ENCODE assay signal across 18 cellular contexts in the genomic region with DNA sequence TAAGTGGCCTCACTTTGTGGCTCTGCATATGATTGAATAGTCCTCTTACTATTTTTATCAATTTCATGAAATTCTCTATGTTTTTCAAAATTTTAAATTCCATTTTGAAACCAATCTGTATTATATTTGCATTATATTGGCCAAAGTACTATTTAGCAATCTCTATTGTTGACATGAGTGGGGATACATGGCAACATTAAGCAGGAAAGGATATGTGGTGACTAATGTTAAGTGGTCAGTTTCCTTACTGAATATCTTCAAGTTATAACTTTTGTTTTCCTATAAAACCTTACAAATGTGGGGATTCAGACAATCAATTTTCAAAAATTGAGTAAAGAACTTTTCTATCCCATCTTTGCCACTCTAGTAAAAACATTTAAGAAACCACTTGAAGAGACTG. TPM values are rescaled to one million over a fixed set of nuclear protein-coding genes. Genes with fewer than 3 reads are reported as not detected.
DNase-seq lines count a peak whose midpoint lies in the region; ATAC-seq, FAIRE-seq and TF ChIP-seq lines count a peak whose summit lies in the region.
"Had no signal": no experiment of that assay in that cellular context is flagged by ENCODE, and none has a peak within 500 bp of the region (broad histone marks: within the 10 kb centered on the region; RNA-seq: fewer than 3 reads in every experiment).

No MANE protein-coding gene starts in this region.

- TF ChIP-seq CTCF in GM12878 (IDR thresholded peaks at IDR 0.05 in 2 of 3, conservative IDR thresholded peaks at IDR 0.05 in 1 of 3; ENCODE audit: control insufficient read depth in 2 of 3, extremely low read depth in 1 of 3, insufficient read depth in 1 of 3, low read depth in 3 of 3, low read length in 3 of 3) (no peak), endothelial cell of umbilical vein (IDR thresholded peaks at IDR 0.05; ENCODE audit: extremely low read depth in 1 of 2, insufficient read depth in 1 of 2, low read depth in 1 of 2, low read length in 2 of 2) (no peak), fibroblast of pulmonary artery (IDR thresholded peaks at IDR 0.05; ENCODE audit: low read length, missing control alignments) (no peak), stomach (IDR thresholded peaks at IDR 0.05) (no peak)

- ATAC-seq in GM12878: no peak
- ATAC-seq: A549; CD8-positive, alpha-beta T cell; HepG2 had no signal

- H3K4me3 ChIP-seq in ACC112 (ENCODE audit: low read depth, low read length) (no peak overlapping the region), GM12878 (no peak overlapping the region), endothelial cell of umbilical vein (replicated peaks in 1 of 3; ENCODE audit: insufficient read depth in 1 of 3, low read depth in 1 of 3, low read length in 3 of 3) (no peak overlapping the region), fibroblast of pulmonary artery (replicated peaks; ENCODE audit: low read depth, low read length) (no peak overlapping the region), stomach (no peak overlapping the region)
- H3K4me3 ChIP-seq: A549; BLaER1 treated with 17β-estradiol and CSF1 and Interleukin-3, amounts not matched to agents 10 nM and 100 nM; GM23248; HAP-1 had no signal

- H4K20me1 ChIP-seq in GM12878 (ENCODE audit: control insufficient read depth, insufficient read depth) (no peaks in the 10 kb centered on the region), endothelial cell of umbilical vein (replicated peaks; ENCODE audit: control insufficient read depth, extremely low read depth, insufficient read depth, low read length) (no peaks in the 10 kb centered on the region)
- H4K20me1 ChIP-seq: BLaER1 treated with 17β-estradiol and CSF1 and Interleukin-3, amounts not matched to agents 10 nM and 100 nM had no signal

- no peak for TF ChIP-seq RAD21 in GM12878 (IDR thresholded peaks at IDR 0.05; ENCODE audit: insufficient read depth, low read depth, low read length)

- TF ChIP-seq POLR2A in GM12878 (IDR thresholded peaks at IDR 0.05; ENCODE audit: low read depth, low read length) (no peak), endothelial cell of umbilical vein (IDR thresholded peaks at IDR 0.05; ENCODE audit: low read depth, low read length) (no peak), stomach (IDR thresholded peaks at IDR 0.05) (no peak)

- SMC1A ChIA-PET in GM12878 (lab: Charles Lee; ENCODE audit: uncharacterized antibody, unreplicated experiment): interaction anchor here (1.4 to 1.7 kb wide), 2 partner anchors 10 to 18 kb away, joined by 4 read pairs; a partner anchor contains a TSS

- H3K9ac ChIP-seq in GM12878 (ENCODE audit: control insufficient read depth, insufficient read depth, low read length) (no peak overlapping the region), endothelial cell of umbilical vein (replicated peaks; ENCODE audit: extremely low read depth, insufficient read depth, low read length) (no peak overlapping the region)
- H3K9ac ChIP-seq: BLaER1 treated with 17β-estradiol and CSF1 and Interleukin-3, amounts not matched to agents 10 nM and 100 nM; GM23248 had no signal

- H3K79me2 ChIP-seq in ACC112 (ENCODE audit: control insufficient read depth, insufficient read depth, low read length, unreplicated experiment) (no peaks in the 10 kb centered on the region), GM12878 (ENCODE audit: control insufficient read depth, insufficient read depth, low read length) (no peaks in the 10 kb centered on the region), endothelial cell of umbilical vein (ENCODE audit: control insufficient read depth, insufficient read depth, low read length) (no peaks in the 10 kb centered on the region)

- peak overlapping the region; percentile 50 for H3K27ac ChIP-seq in ACC112 (ENCODE audit: low read depth, low read length)
- H3K27ac ChIP-seq in GM12878 (ENCODE audit: control insufficient read depth, insufficient read depth): no peak overlapping the region
- H3K27ac ChIP-seq in endothelial cell of umbilical vein (ENCODE audit: insufficient read depth, low read depth, low read length): no peak overlapping the region
- no peak overlapping the region for H3K27ac ChIP-seq in stomach
- H3K27ac ChIP-seq: 22Rv1; A549; BLaER1 treated with 17β-estradiol and CSF1 and Interleukin-3, amounts not matched to agents 10 nM and 100 nM; GM23248 had no signal

- H3K9me3 ChIP-seq in GM12878 (replicated peaks; ENCODE audit: control insufficient read depth, insufficient read depth, low read length) (no peaks in the 10 kb centered on the region), endothelial cell of umbilical vein (replicated peaks; ENCODE audit: control insufficient read depth, insufficient read depth, low read length) (no peaks in the 10 kb centered on the region), stomach (no peaks in the 10 kb centered on the region)
- H3K9me3 ChIP-seq: A549; BLaER1 treated with 17β-estradiol and CSF1 and Interleukin-3, amounts not matched to agents 10 nM and 100 nM; HAP-1 had no signal

- dilution Hi-C loops in endothelial cell of umbilical vein (cut with MboI; ENCODE audit: extremely low pct_ligation_motif_present, low sequenced_read_pairs): no loop called here

- H3K9me1 ChIP-seq in endothelial cell of umbilical vein (replicated peaks; ENCODE audit: control insufficient read depth, extremely low read depth, insufficient read depth, low read length): no peaks in the 10 kb centered on the region

- in situ Hi-C loops in GM12878 (cut with MboI): no loop called here

- FAIRE-seq in GM12878 (lab: Jason Lieb, UNC): peak; percentile 68
- no peak for FAIRE-seq in endothelial cell of umbilical vein (lab: Jason Lieb, UNC)
- FAIRE-seq: A549, GM12891, HepG2 had no signal

- peaks cover 28% of the 10 kb centered on the region for H3K36me3 ChIP-seq in ACC112 (ENCODE audit: insufficient read depth, low read length)
- H3K36me3 ChIP-seq in GM12878 (ENCODE audit: control insufficient read depth in 2 of 2, insufficient read depth in 2 of 2, low read length in 1 of 2): no peaks in the 10 kb centered on the region
- H3K36me3 ChIP-seq in endothelial cell of umbilical vein (ENCODE audit: control insufficient read depth in 2 of 2, extremely low read depth in 1 of 2, insufficient read depth in 2 of 2, low read length in 2 of 2): peaks cover 3 to 5% of the 10 kb centered on the region in 2 experiments
- peaks cover 0 to 65% (median 59%) of the 10 kb centered on the region in 4 donors for H3K36me3 ChIP-seq in stomach

- H2AFZ ChIP-seq in ACC112 (ENCODE audit: low read length, unreplicated experiment) (no peak overlapping the region), GM12878 (ENCODE audit: control insufficient read depth, low read depth, low read length) (no peak overlapping the region), endothelial cell of umbilical vein (ENCODE audit: low read depth, low read length) (no peak overlapping the region)
- H2AFZ ChIP-seq: GM23248 had no signal

- POLR2A ChIA-PET in GM12878 (lab: Charles Lee) (interaction anchor here (1.9 kb wide), 1 partner anchor 9 kb away, joined by 8 read pairs; no protein-coding TSS in a partner anchor), endothelial cell of umbilical vein (lab: Charles Lee) (no interaction called here)

- H3K4me2 ChIP-seq in GM12878 (ENCODE audit: control insufficient read depth, insufficient read depth) (no peak overlapping the region), endothelial cell of umbilical vein (ENCODE audit: insufficient read depth, low read length) (no peak overlapping the region)
- H3K4me2 ChIP-seq: A549; BLaER1 treated with 17β-estradiol and CSF1 and Interleukin-3, amounts not matched to agents 10 nM and 100 nM had no signal

- BruUV-seq in GM12878 (replicated peaks; lab: Mats Ljungman, UMichigan): no TSS peak
- no TSS peak for BruUV-seq in endothelial cell of umbilical vein (replicated peaks; lab: Mats Ljungman, UMichigan)

- H3K27me3 ChIP-seq in ACC112 (ENCODE audit: insufficient read depth, low read length) (no peaks in the 10 kb centered on the region), GM12878 (replicated peaks in 1 of 2; ENCODE audit: control insufficient read depth in 2 of 2, insufficient read depth in 2 of 2, low read length in 1 of 2) (no peaks in the 10 kb centered on the region), endothelial cell of umbilical vein (ENCODE audit: control insufficient read depth in 2 of 2, insufficient read depth in 2 of 2, low read length in 2 of 2) (no peaks in the 10 kb centered on the region), stomach (no peaks in the 10 kb centered on the region)
- H3K27me3 ChIP-seq: BLaER1 treated with 17β-estradiol and CSF1 and Interleukin-3, amounts not matched to agents 10 nM and 100 nM had no signal

- peaks cover 5% of the 10 kb centered on the region for H3K4me1 ChIP-seq in ACC112 (ENCODE audit: control insufficient read depth, insufficient read depth, low read length, unreplicated experiment)
- no peaks in the 10 kb centered on the region for H3K4me1 ChIP-seq in GM12878 (ENCODE audit: control insufficient read depth, insufficient read depth, low read length)
- no peaks in the 10 kb centered on the region for H3K4me1 ChIP-seq in endothelial cell of umbilical vein (ENCODE audit: control insufficient read depth, extremely low read depth, insufficient read depth, low read length)
- no peaks in the 10 kb centered on the region for H3K4me1 ChIP-seq in stomach
- H3K4me1 ChIP-seq: A549; BLaER1 treated with 17β-estradiol and CSF1 and Interleukin-3, amounts not matched to agents 10 nM and 100 nM; HAP-1 had no signal

- intact Hi-C loops in GM12878 (cut with micrococcal nuclease; ENCODE audit: unreplicated experiment): no loop called here
- intact Hi-C loops in endothelial cell of umbilical vein (cut with micrococcal nuclease): no loop called here
- intact Hi-C loops in stomach (cut with DNase I; ENCODE audit: low total_unique reads): no loop called here

- TF ChIP-seq EP300 in GM12878 (IDR thresholded peaks at IDR 0.05; ENCODE audit: borderline replicate concordance in 1 of 2, control insufficient read depth in 1 of 2, low read depth in 2 of 2, low read length in 2 of 2): no peak
- TF ChIP-seq EP300 in stomach (IDR thresholded peaks at IDR 0.05): no peak

- no peak for DNase-seq in GM12878 (ENCODE audit: low read depth, low spot score)
- DNase-seq in endothelial cell of umbilical vein (ENCODE audit: low read depth, low spot score): peak; percentile 17
- peak; percentile 50 for DNase-seq in fibroblast of pulmonary artery (ENCODE audit: low read depth)
- no peak for DNase-seq in Ammon's horn (ENCODE audit: low spot score)
- no peak for DNase-seq in stomach
- no peak for DNase-seq in SKM-1 (lab: John Stamatoyannopoulos, UW; ENCODE audit: unreplicated experiment)
- no peak for DNase-seq in Kasumi-1 (lab: John Stamatoyannopoulos, UW)
- DNase-seq: Calu3; CD8-positive, alpha-beta T cell; DMS79 treated with DMSO at 0.1 percent for 48 hours; GM23248 had no signal

- CTCF ChIA-PET in GM12878 (lab: Yijun Ruan, JAX): interaction anchor here (1.3 kb wide), 2 partner anchors 9 to 40 kb away, joined by 4 to 5 read pairs; no protein-coding TSS in a partner anchor
- CTCF ChIA-PET in endothelial cell of umbilical vein (lab: Charles Lee): no interaction called here

- RAD21 ChIA-PET in GM12878 (lab: Charles Lee; ENCODE audit: unreplicated experiment): no interaction called here

RNA-seq across cellular contexts. Expression of a gene that starts 10.2 kb away (rescaled TPM):
- 23.6 and 31.0 TPM in 2 replicates for total RNA-seq in GM12878 (2013; cell fraction: nucleolus; rRNA removed)
- total RNA-seq in GM12878 (2014; rRNA removed): 5.9 and 7.7 TPM in 2 replicates
- total RNA-seq in GM12878 (2014; rRNA removed; fragmentation: Illumina TruSeq; extraction: Trizol): 9.0 and 9.2 TPM in 2 replicates
- 9.0 and 10.1 TPM in 2 replicates for total RNA-seq in GM12878 (2021)
- 2.0 TPM for polyA plus RNA-seq in GM12878 (2011; ENCODE audit: low read depth)
- 12.9 and 18.9 TPM in 2 replicates for polyA plus RNA-seq in GM12878 (2011; rRNA removed)
- polyA plus RNA-seq in GM12878 (2011; cell fraction: cytosol; rRNA removed): 8.5 and 8.6 TPM in 2 replicates
- 8.4 and 9.1 TPM in 2 replicates for polyA plus RNA-seq in GM12878 (2011; cell fraction: nucleus; rRNA removed)
- polyA plus RNA-seq in GM12878 (2012): 3.5 and 5.0 TPM in 2 replicates
- 8.1 and 9.3 TPM in 2 replicates for polyA plus RNA-seq in GM12878 (2014; fragmentation: Illumina TruSeq; extraction: Trizol)
- polyA plus RNA-seq in GM12878 (2014; fragmentation: Nextera tagmentation; extraction: Ambion mirVana): 1 to 10 TPM; 7.4 to 8.8 TPM
- polyA plus RNA-seq in GM12878 (2014; rRNA removed): 5.2 and 7.8 TPM in 2 replicates
- polyA plus RNA-seq in GM12878 (2016; fragmentation: Nextera tagmentation; extraction: Ambion mirVana): 10 to 100 TPM; 15.1 to 15.2 TPM
- 6.1 and 12.3 TPM in 2 replicates for polyA minus RNA-seq in GM12878 (2011; rRNA and poly(A)+ RNA removed)
- 4.3 and 5.3 TPM in 2 replicates for polyA minus RNA-seq in GM12878 (2011; cell fraction: cytosol; rRNA and poly(A)+ RNA removed)
- 6.2 and 11.9 TPM in 2 replicates for polyA minus RNA-seq in GM12878 (2011; cell fraction: nucleus; rRNA and poly(A)+ RNA removed)
- 20.0 and 22.2 TPM in 2 replicates for total RNA-seq in endothelial cell of umbilical vein
- polyA plus RNA-seq in endothelial cell of umbilical vein: 13.4 and 21.7 TPM in 2 replicates
- polyA plus RNA-seq in endothelial cell of umbilical vein (2011; cell fraction: cytosol; rRNA removed): 23.5 and 28.3 TPM in 2 replicates
- 21.9 and 26.3 TPM in 2 replicates for polyA plus RNA-seq in endothelial cell of umbilical vein (2011; cell fraction: nucleus; rRNA removed)
- 15.9 and 21.9 TPM in 2 replicates for polyA plus RNA-seq in endothelial cell of umbilical vein (2012)
- 9.0 and 13.7 TPM in 2 replicates for polyA minus RNA-seq in endothelial cell of umbilical vein
- polyA minus RNA-seq in endothelial cell of umbilical vein (2011; cell fraction: cytosol; rRNA and poly(A)+ RNA removed): 14.1 TPM
- polyA minus RNA-seq in endothelial cell of umbilical vein (2011; cell fraction: nucleus; rRNA and poly(A)+ RNA removed): 12.3 and 12.6 TPM in 2 replicates
- 10 to 100 TPM; 10.3 to 22.2 (median 19.3) TPM for total RNA-seq in stomach
- 1 to 10 TPM; 6.7 to 8.7 (median 7.8) TPM for polyA plus RNA-seq in stomach

RNA-seq across cellular contexts. Expression of a gene that starts 36.4 kb away (rescaled TPM):
- 16.7 and 18.0 TPM in 2 replicates for total RNA-seq in GM12878 (2013; cell fraction: nucleolus; rRNA removed)
- total RNA-seq in GM12878 (2014; rRNA removed) (98.9 and 106 TPM in 2 replicates), GM12878 (2014; rRNA removed; fragmentation: Illumina TruSeq; extraction: Trizol) (92.4 and 94.3 TPM in 2 replicates), GM12878 (2021) (69.6 and 74.1 TPM in 2 replicates), endothelial cell of umbilical vein (63.1 and 65.4 TPM in 2 replicates), stomach (10 to 100 TPM in 2 of 5 donors, 1 to 10 TPM in 2, not detected in 1; 3.6 to 14.2 (median 10.1) TPM)
- 16.2 TPM for polyA plus RNA-seq in GM12878 (2011; ENCODE audit: low read depth)
- polyA plus RNA-seq in GM12878 (2011; rRNA removed) (99.3 and 153 TPM in 2 replicates), GM12878 (2014; fragmentation: Illumina TruSeq; extraction: Trizol) (96.5 and 112 TPM in 2 replicates), GM12878 (2014; fragmentation: Nextera tagmentation; extraction: Ambion mirVana) (10 to 100 TPM; 21.8 to 34.7 TPM), GM12878 (2014; rRNA removed) (57.8 and 68.2 TPM in 2 replicates), GM12878 (2016; fragmentation: Nextera tagmentation; extraction: Ambion mirVana) (100 to 1,000 TPM; 137 to 153 TPM), endothelial cell of umbilical vein (23.3 and 23.7 TPM in 2 replicates), stomach (1 to 10 TPM; 2.0 to 8.8 (median 4.8) TPM)
- polyA plus RNA-seq in GM12878 (2011; cell fraction: cytosol; rRNA removed): 54.2 and 62.4 TPM in 2 replicates
- polyA plus RNA-seq in GM12878 (2011; cell fraction: nucleus; rRNA removed): 36.4 and 41.5 TPM in 2 replicates
- polyA plus RNA-seq in GM12878 (2012): 27.0 and 39.9 TPM in 2 replicates
- polyA minus RNA-seq in GM12878 (2011; rRNA and poly(A)+ RNA removed): 55.0 and 74.2 TPM in 2 replicates
- polyA minus RNA-seq in GM12878 (2011; cell fraction: cytosol; rRNA and poly(A)+ RNA removed): 40.3 and 40.8 TPM in 2 replicates
- 14.7 and 25.6 TPM in 2 replicates for polyA minus RNA-seq in GM12878 (2011; cell fraction: nucleus; rRNA and poly(A)+ RNA removed)
- polyA plus RNA-seq in endothelial cell of umbilical vein (2011; cell fraction: cytosol; rRNA removed): 40.7 and 43.4 TPM in 2 replicates
- polyA plus RNA-seq in endothelial cell of umbilical vein (2011; cell fraction: nucleus; rRNA removed): 20.2 and 30.0 TPM in 2 replicates
- 16.8 and 45.8 TPM in 2 replicates for polyA plus RNA-seq in endothelial cell of umbilical vein (2012)
- polyA minus RNA-seq in endothelial cell of umbilical vein: 25.1 and 29.4 TPM in 2 replicates
- polyA minus RNA-seq in endothelial cell of umbilical vein (2011; cell fraction: cytosol; rRNA and poly(A)+ RNA removed): 56.2 TPM
- 11.6 and 19.5 TPM in 2 replicates for polyA minus RNA-seq in endothelial cell of umbilical vein (2011; cell fraction: nucleus; rRNA and poly(A)+ RNA removed)

RNA-seq across cellular contexts. Expression of a gene that starts 59.0 kb away (rescaled TPM):
- 64.0 and 71.2 TPM in 2 replicates for total RNA-seq in GM12878 (2013; cell fraction: nucleolus; rRNA removed)
- total RNA-seq in GM12878 (2014; rRNA removed): 50.7 and 72.1 TPM in 2 replicates
- 88.1 and 89.7 TPM in 2 replicates for total RNA-seq in GM12878 (2014; rRNA removed; fragmentation: Illumina TruSeq; extraction: Trizol)
- total RNA-seq in GM12878 (2021): 49.0 and 50.5 TPM in 2 replicates
- polyA plus RNA-seq in GM12878 (2011; ENCODE audit: low read depth): 23.0 TPM
- polyA plus RNA-seq in GM12878 (2011; rRNA removed): 102 and 141 TPM in 2 replicates
- polyA plus RNA-seq in GM12878 (2011; cell fraction: cytosol; rRNA removed): 38.1 and 41.7 TPM in 2 replicates
- 59.4 and 66.8 TPM in 2 replicates for polyA plus RNA-seq in GM12878 (2011; cell fraction: nucleus; rRNA removed)
- 45.4 and 47.2 TPM in 2 replicates for polyA plus RNA-seq in GM12878 (2012)
- polyA plus RNA-seq in GM12878 (2014; fragmentation: Illumina TruSeq; extraction: Trizol): 102 and 123 TPM in 2 replicates
- 100 to 1,000 TPM; 115 to 131 TPM for polyA plus RNA-seq in GM12878 (2014; fragmentation: Nextera tagmentation; extraction: Ambion mirVana)
- polyA plus RNA-seq in GM12878 (2014; rRNA removed): 59.0 and 70.6 TPM in 2 replicates
- polyA plus RNA-seq in GM12878 (2016; fragmentation: Nextera tagmentation; extraction: Ambion mirVana): 10 to 100 TPM; 80.4 to 81.0 TPM
- 77.8 and 97.4 TPM in 2 replicates for polyA minus RNA-seq in GM12878 (2011; rRNA and poly(A)+ RNA removed)
- polyA minus RNA-seq in GM12878 (2011; cell fraction: cytosol; rRNA and poly(A)+ RNA removed): 37.4 and 40.4 TPM in 2 replicates
- polyA minus RNA-seq in GM12878 (2011; cell fraction: nucleus; rRNA and poly(A)+ RNA removed): 38.8 and 53.1 TPM in 2 replicates
- total RNA-seq in endothelial cell of umbilical vein: 46.3 and 47.2 TPM in 2 replicates
- polyA plus RNA-seq in endothelial cell of umbilical vein: 14.1 and 19.0 TPM in 2 replicates
- 28.7 and 31.9 TPM in 2 replicates for polyA plus RNA-seq in endothelial cell of umbilical vein (2011; cell fraction: cytosol; rRNA removed)
- polyA plus RNA-seq in endothelial cell of umbilical vein (2011; cell fraction: nucleus; rRNA removed): 37.7 and 57.3 TPM in 2 replicates
- 33.5 and 50.3 TPM in 2 replicates for polyA plus RNA-seq in endothelial cell of umbilical vein (2012)
- polyA minus RNA-seq in endothelial cell of umbilical vein: 37.0 and 40.5 TPM in 2 replicates
- polyA minus RNA-seq in endothelial cell of umbilical vein (2011; cell fraction: cytosol; rRNA and poly(A)+ RNA removed): 18.7 TPM
- 30.4 and 40.4 TPM in 2 replicates for polyA minus RNA-seq in endothelial cell of umbilical vein (2011; cell fraction: nucleus; rRNA and poly(A)+ RNA removed)
- 100 to 1,000 TPM in 1 of 5 donors, 10 to 100 TPM in 4; 10.4 to 162 (median 34.5) TPM for total RNA-seq in stomach
- polyA plus RNA-seq in stomach: 10 to 100 TPM; 16.4 to 22.0 (median 18.6) TPM

Comparison
In these comparisons a context has a peak if more than half of its experiments do, and no peak if none do; other contexts are left out.
1. DNase-seq: peak in endothelial cell of umbilical vein (single experiment) and fibroblast of pulmonary artery (single experiment); none in GM12878 (single experiment), Ammon's horn (single experiment), stomach (single experiment), SKM-1 (single experiment) and Kasumi-1 (0 of 2).